Comparison of ENCODE assay signal across 9 cellular contexts in the genomic region with DNA sequence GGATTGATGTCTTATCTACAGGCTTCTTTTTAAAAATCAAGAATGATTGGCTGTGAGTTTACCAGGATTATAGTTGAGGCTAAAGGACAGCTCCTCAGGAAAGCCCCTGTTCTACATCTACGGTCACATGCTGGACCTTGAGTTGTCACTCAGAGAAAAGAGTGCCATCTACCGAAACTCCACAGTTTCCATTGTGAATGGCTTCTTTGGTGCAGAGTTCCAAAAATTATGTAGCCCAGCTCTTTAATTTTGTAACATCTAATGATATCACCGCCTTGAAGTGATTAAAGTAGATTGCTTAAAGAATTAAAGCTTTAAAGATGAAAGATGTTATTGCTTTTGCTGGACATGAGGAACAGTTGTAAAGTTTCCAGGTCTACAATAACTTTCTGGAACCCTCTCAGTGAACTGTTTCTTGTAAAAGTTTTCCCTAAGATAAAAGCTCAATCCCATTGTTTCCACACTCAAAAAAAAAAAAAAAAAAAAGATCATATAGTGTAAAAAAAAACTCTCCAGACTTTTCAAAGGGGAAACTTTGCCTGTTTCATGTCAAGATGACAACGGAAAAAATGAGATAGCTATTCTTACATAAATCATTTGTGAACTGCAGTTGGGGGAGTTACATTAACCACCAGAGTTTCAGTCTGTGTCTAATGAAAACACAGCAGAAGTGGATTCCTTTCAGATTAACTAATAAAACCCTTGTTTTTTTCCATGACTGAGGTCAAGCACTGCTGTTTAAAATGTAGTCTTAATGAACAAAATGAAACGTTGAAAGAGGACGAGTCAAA. TPM values are rescaled to one million over a fixed set of nuclear protein-coding genes. Genes with fewer than 3 reads are reported as not detected.
DNase-seq lines count a peak whose midpoint lies in the region; ATAC-seq and FAIRE-seq lines count a peak whose summit lies in the region.
"Had no signal": no experiment of that assay in that cellular context is flagged by ENCODE, and none has a peak within 500 bp of the region (broad histone marks: within the 10 kb centered on the region; RNA-seq: fewer than 3 reads in every experiment).

No MANE protein-coding gene starts in this region.

- peak overlapping the region in 1 of 2 donors; percentile 58 for H3K27ac ChIP-seq in small intestine (ENCODE audit: low read depth in 1 of 2, low read length in 1 of 2)

- H3K4me3 Mint-ChIP-seq in activated T-cell treated with anti-CD3 and anti-CD28 coated beads, Interleukin-2, amount 50 U/mL, for 4 hours, result no peak overlapping the region
- H3K4me3 Mint-ChIP-seq: dendritic cell treated with granulocyte-macrophage colony-stimulating factor and Interleukin-4, amounts not matched to agents 40 ng/mL and 50 ng/mL, for 4 days had no signal

- H3K36me3 ChIP-seq in small intestine (ENCODE audit: control insufficient read depth in 2 of 2, insufficient read depth in 2 of 2, low read length in 2 of 2), result no peaks in the 10 kb centered on the region

- H3K9me3 ChIP-seq in small intestine (ENCODE audit: control insufficient read depth, low read depth), result no peaks in the 10 kb centered on the region

- DNase-seq in activated T-cell treated with anti-CD3 and anti-CD28 coated beads, Interleukin-2, amount 50 U/mL, for 4 hours, result no peak
- no peak for DNase-seq in activated T-cell treated with anti-CD3 and anti-CD28 coated beads, Interleukin-2, amount 50 U/mL, for 48 hours
- DNase-seq in RPMI8226, result peak; percentile 9
- DNase-seq in glomerular visceral epithelial cell (ENCODE audit: extremely low spot score), result peak; percentile 61
- peak; percentile 9 for DNase-seq in small intestine
- no peak for DNase-seq in SHP77 (lab: John Stamatoyannopoulos, UW)
- DNase-seq in NCI-H1092 treated with DMSO at 0.1 percent for 48 hours (lab: John Stamatoyannopoulos, UW), result no peak

- 28 to 38% (median 28%) methylated on average over 6 of the region's 6 CpGs for WGBS in small intestine, 3 donors

- no peaks in the 10 kb centered on the region for H3K9me3 Mint-ChIP-seq in activated T-cell treated with anti-CD3 and anti-CD28 coated beads, Interleukin-2, amount 50 U/mL, for 4 hours
- H3K9me3 Mint-ChIP-seq: dendritic cell treated with granulocyte-macrophage colony-stimulating factor and Interleukin-4, amounts not matched to agents 40 ng/mL and 50 ng/mL, for 4 days had no signal

- H3K27me3 Mint-ChIP-seq in activated T-cell treated with anti-CD3 and anti-CD28 coated beads, Interleukin-2, amount 50 U/mL, for 4 hours (ENCODE audit: low read depth), result peaks cover 3% of the 10 kb centered on the region
- H3K27me3 Mint-ChIP-seq: dendritic cell treated with granulocyte-macrophage colony-stimulating factor and Interleukin-4, amounts not matched to agents 40 ng/mL and 50 ng/mL, for 4 days had no signal

- no peaks in the 10 kb centered on the region for H3K27me3 ChIP-seq in small intestine (ENCODE audit: control insufficient read depth in 2 of 2, insufficient read depth in 2 of 2, low read length in 2 of 2)

- FAIRE-seq in small intestine (lab: Jason Lieb, UNC), result no peak

- H3K4me3 ChIP-seq in small intestine (ENCODE audit: low read depth in 1 of 2, low read length in 2 of 2), result no peak overlapping the region

- H3K36me3 Mint-ChIP-seq in activated T-cell treated with anti-CD3 and anti-CD28 coated beads, Interleukin-2, amount 50 U/mL, for 4 hours (ENCODE audit: insufficient read depth), result no peaks in the 10 kb centered on the region

- H3K4me1 ChIP-seq in small intestine (ENCODE audit: control insufficient read depth in 2 of 2, insufficient read depth in 1 of 2, low read depth in 1 of 2, low read length in 1 of 2), result no peaks in the 10 kb centered on the region

- peaks cover 10% of the 10 kb centered on the region for H3K4me1 Mint-ChIP-seq in activated T-cell treated with anti-CD3 and anti-CD28 coated beads, Interleukin-2, amount 50 U/mL, for 4 hours (ENCODE audit: low read depth)

- peak; percentile 61 to 74 for ATAC-seq in activated T-cell treated with anti-CD3 and anti-CD28 coated beads, Interleukin-2, amount 50 U/mL, for 4 hours
- ATAC-seq in HG02852 (IDR thresholded peaks at IDR 0.05; ENCODE audit: unreplicated experiment), result peak; percentile 83

RNA-seq across cellular contexts. Expression of gene COL3A1, which starts 4.3 kb away (rescaled TPM):
- total RNA-seq in activated T-cell treated with anti-CD3 and anti-CD28 coated beads, Interleukin-2, amount 50 U/mL, for 4 hours, result under 1 TPM; 0.42 to 0.76 (median 0.73) TPM
- 100 to 1,000 TPM in 1 of 3 donors, 10 to 100 TPM in 1, 1 to 10 TPM in 1; 2.0 to 105 (median 14.3) TPM for polyA plus RNA-seq in small intestine

Comparison
In these comparisons a context has a peak if more than half of its experiments do, and no peak if none do; other contexts are left out.
1. DNase-seq: peak in RPMI8226 (single experiment), glomerular visceral epithelial cell (single experiment) and small intestine (single experiment); none in activated T-cell treated with anti-CD3 and anti-CD28 coated beads, Interleukin-2, amount 50 U/mL, for 4 hours (single experiment), activated T-cell treated with anti-CD3 and anti-CD28 coated beads, Interleukin-2, amount 50 U/mL, for 48 hours (0 of 2), SHP77 (0 of 2) and NCI-H1092 treated with DMSO at 0.1 percent for 48 hours (single experiment).